ENCODE assay signal across 8 cellular contexts in genomic region chr1:154983776-154984466, GRCh38. TPM values are rescaled to one million over a fixed set of nuclear protein-coding genes. Genes with fewer than 3 reads are reported as not detected.
A peak's percentile ranks its signal among the peaks of the same experiment; 100 is the strongest.
DNase-seq lines count a peak whose midpoint lies in the region; ATAC-seq and TF ChIP-seq lines count a peak whose summit lies in the region.

No MANE protein-coding gene starts in this region.

- DNase-seq in GM12864 (ENCODE audit: low read depth) (no peak), OCI-M1 (lab: John Stamatoyannopoulos, UW) (peak; percentile 43), fibroblast of the aortic adventitia (ENCODE audit: low read depth) (no peak), gastrocnemius medialis (no peak), HuH-7 (ENCODE audit: low spot score) (no peak)

- intact Hi-C loops in gastrocnemius medialis (cut with DNase I; ENCODE audit: low total_unique reads), result loop anchor here (1.0 to 2.0 kb wide), 2 partner anchors 10 to 17 kb away; partner anchors contain the start of gene CKS1B

- TF ChIP-seq POLR2A in gastrocnemius medialis (IDR thresholded peaks at IDR 0.05), result no peak

- H3K4me3 ChIP-seq in GM12864 (ENCODE audit: low read depth, low read length), result peak overlapping the region; percentile 85
- H3K4me3 ChIP-seq in fibroblast of the aortic adventitia (ENCODE audit: low read depth, low read length), result peak overlapping the region; percentile 97
- peak overlapping the region; percentile 83 to 86 (median 84) for H3K4me3 ChIP-seq in gastrocnemius medialis

- peaks cover 14 to 29% of the 10 kb centered on the region in 2 donors for H3K4me1 ChIP-seq in gastrocnemius medialis

- H3K36me3 ChIP-seq in gastrocnemius medialis, result peaks cover 0 to 16% of the 10 kb centered on the region in 2 donors

- no peak for ATAC-seq in gastrocnemius medialis
- no peak for ATAC-seq in HG02973 (IDR thresholded peaks at IDR 0.05; ENCODE audit: unreplicated experiment)
- no peak for ATAC-seq in HG02938 (IDR thresholded peaks at IDR 0.05; ENCODE audit: unreplicated experiment)
- no peak for ATAC-seq in HG03354 (IDR thresholded peaks at IDR 0.05; ENCODE audit: poor library complexity, severe bottlenecking, unreplicated experiment)

- peak overlapping the region; percentile 78 to 91 (median 89) for H3K27ac ChIP-seq in gastrocnemius medialis

- in situ Hi-C loops in gastrocnemius medialis (cut with MboI; ENCODE audit: low sequenced_read_pairs in 4 of 4), result no loop called here

- no peaks in the 10 kb centered on the region for H3K9me3 ChIP-seq in gastrocnemius medialis

- TF ChIP-seq CTCF in GM12864 (IDR thresholded peaks at IDR 0.05; ENCODE audit: low read depth, low read length, missing control alignments), result no peak
- no peak for TF ChIP-seq CTCF in fibroblast of the aortic adventitia (IDR thresholded peaks at IDR 0.05; ENCODE audit: insufficient read depth, low read length)
- no peak for TF ChIP-seq CTCF in gastrocnemius medialis (IDR thresholded peaks at IDR 0.05 in 4 of 5, conservative IDR thresholded peaks at IDR 0.05 in 1 of 5)

- no peaks in the 10 kb centered on the region for H3K27me3 ChIP-seq in gastrocnemius medialis

RNA-seq across cellular contexts. Expression of gene FLAD1, which starts 0.8 kb away (rescaled TPM):
- total RNA-seq in fibroblast of the aortic adventitia (ENCODE audit: low replicate concordance) (5.2 and 17.7 TPM in 2 replicates), gastrocnemius medialis (10 to 100 TPM; 26.6 to 36.8 (median 31.7) TPM)

RNA-seq across cellular contexts. Expression of gene CKS1B, which starts 9.4 kb away (rescaled TPM):
- total RNA-seq in fibroblast of the aortic adventitia (ENCODE audit: low replicate concordance) (24.0 and 80.7 TPM in 2 replicates), gastrocnemius medialis (10 to 100 TPM in 1 of 4 donors, 1 to 10 TPM in 3; 3.6 to 15.7 (median 7.9) TPM)

RNA-seq across cellular contexts. Expression of gene LENEP, which starts 9.5 kb away (rescaled TPM):
- total RNA-seq in fibroblast of the aortic adventitia (ENCODE audit: low replicate concordance) (not detected in 2 replicates), gastrocnemius medialis (not detected)

RNA-seq across cellular contexts. Expression of gene SHC1, which starts 13.4 kb away (rescaled TPM):
- total RNA-seq in fibroblast of the aortic adventitia (ENCODE audit: low replicate concordance) (111 and 167 TPM in 2 replicates), gastrocnemius medialis (100 to 1,000 TPM in 1 of 4 donors, 10 to 100 TPM in 3; 27.4 to 135 (median 54.9) TPM)

RNA-seq across cellular contexts. Expression of gene ZBTB7B, which starts 18.7 kb away (rescaled TPM):
- 14.0 and 15.4 TPM in 2 replicates for total RNA-seq in fibroblast of the aortic adventitia (ENCODE audit: low replicate concordance)
- 100 to 1,000 TPM in 1 of 4 donors, 10 to 100 TPM in 3; 61.3 to 100 (median 73.1) TPM for total RNA-seq in gastrocnemius medialis
